Comparison of ENCODE assay signal across 1 cellular context in the genomic region with DNA sequence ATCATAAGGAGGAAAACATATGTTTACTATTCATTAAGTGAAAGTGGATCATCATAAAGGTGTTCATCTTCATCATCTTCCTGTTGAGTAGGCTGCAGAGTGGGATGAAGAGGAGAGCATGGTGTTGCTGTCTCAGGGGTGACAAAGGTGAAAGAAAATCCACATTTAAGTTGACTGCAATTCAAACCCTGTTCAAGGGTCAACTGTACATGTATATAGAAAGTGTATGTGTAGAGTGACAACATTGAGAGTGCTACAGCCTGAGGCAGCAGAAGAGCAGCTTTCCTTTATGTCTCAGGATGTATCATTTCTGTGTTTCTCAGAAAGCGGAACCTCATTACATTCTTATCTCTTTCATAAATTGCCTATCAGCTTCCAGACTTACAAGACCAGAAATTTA.
A peak's percentile ranks its signal among the peaks of the same experiment; 100 is the strongest.
TF ChIP-seq lines count a peak whose summit lies in the region.

No MANE protein-coding gene starts in this region.

TF ChIP-seq in HEK293, 187 proteins besides CTCF, POLR2A, EP300 and RAD21:
- TF ChIP-seq, protein P1, sequence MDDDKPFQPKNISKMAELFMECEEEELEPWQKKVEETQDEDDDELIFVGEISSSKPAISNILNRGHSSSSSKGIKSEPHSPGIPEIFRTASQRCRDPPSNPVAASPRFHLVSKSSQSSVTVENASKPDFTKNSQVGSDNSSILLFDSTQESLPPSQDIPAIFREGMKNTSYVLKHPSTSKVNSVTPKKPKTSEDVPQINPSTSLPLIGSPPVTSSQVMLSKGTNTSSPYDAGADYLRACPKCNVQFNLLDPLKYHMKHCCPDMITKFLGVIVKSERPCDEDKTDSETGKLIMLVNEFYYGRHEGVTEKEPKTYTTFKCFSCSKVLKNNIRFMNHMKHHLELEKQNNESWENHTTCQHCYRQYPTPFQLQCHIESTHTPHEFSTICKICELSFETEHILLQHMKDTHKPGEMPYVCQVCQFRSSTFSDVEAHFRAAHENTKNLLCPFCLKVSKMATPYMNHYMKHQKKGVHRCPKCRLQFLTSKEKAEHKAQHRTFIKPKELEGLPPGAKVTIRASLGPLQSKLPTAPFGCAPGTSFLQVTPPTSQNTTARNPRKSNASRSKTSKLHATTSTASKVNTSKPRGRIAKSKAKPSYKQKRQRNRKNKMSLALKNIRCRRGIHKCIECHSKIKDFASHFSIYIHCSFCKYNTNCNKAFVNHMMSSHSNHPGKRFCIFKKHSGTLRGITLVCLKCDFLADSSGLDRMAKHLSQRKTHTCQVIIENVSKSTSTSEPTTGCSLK (tag by site-specific recombination; IDR thresholded peaks at IDR 0.05), result no peak
- no peak for TF ChIP-seq ZNF555 (tag by site-specific recombination; conservative IDR thresholded peaks at IDR 0.05)
- TF ChIP-seq PRDM1 (tag by site-specific recombination; IDR thresholded peaks at IDR 0.05), result peak; percentile 52
- TF ChIP-seq ZNF140 (tag by site-specific recombination; IDR thresholded peaks at IDR 0.05), result no peak
- TF ChIP-seq ZNF324 (tag by site-specific recombination; IDR thresholded peaks at IDR 0.05), result no peak
- no peak for TF ChIP-seq ZNF292 (tag by site-specific recombination; IDR thresholded peaks at IDR 0.05; ENCODE audit: borderline replicate concordance, low read depth)
- TF ChIP-seq, protein P2, sequence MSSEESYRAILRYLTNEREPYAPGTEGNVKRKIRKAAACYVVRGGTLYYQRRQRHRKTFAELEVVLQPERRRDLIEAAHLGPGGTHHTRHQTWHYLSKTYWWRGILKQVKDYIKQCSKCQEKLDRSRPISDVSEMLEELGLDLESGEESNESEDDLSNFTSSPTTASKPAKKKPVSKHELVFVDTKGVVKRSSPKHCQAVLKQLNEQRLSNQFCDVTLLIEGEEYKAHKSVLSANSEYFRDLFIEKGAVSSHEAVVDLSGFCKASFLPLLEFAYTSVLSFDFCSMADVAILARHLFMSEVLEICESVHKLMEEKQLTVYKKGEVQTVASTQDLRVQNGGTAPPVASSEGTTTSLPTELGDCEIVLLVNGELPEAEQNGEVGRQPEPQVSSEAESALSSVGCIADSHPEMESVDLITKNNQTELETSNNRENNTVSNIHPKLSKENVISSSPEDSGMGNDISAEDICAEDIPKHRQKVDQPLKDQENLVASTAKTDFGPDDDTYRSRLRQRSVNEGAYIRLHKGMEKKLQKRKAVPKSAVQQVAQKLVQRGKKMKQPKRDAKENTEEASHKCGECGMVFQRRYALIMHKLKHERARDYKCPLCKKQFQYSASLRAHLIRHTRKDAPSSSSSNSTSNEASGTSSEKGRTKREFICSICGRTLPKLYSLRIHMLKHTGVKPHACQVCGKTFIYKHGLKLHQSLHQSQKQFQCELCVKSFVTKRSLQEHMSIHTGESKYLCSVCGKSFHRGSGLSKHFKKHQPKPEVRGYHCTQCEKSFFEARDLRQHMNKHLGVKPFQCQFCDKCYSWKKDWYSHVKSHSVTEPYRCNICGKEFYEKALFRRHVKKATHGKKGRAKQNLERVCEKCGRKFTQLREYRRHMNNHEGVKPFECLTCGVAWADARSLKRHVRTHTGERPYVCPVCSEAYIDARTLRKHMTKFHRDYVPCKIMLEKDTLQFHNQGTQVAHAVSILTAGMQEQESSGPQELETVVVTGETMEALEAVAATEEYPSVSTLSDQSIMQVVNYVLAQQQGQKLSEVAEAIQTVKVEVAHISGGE (tag by site-specific recombination; conservative IDR thresholded peaks at IDR 0.05; ENCODE audit: low read depth), result no peak
TF ChIP-seq in HEK293: peak in this region for 1.
